In genomic region chr7:72550454-72550853, GRCh38 we compare ENCODE assay signal across 3 cellular contexts.
A peak's percentile ranks its signal among the peaks of the same experiment; 100 is the strongest.
TF ChIP-seq lines count a peak whose summit lies in the region.

No MANE protein-coding gene starts in this region.

TF ChIP-seq in HCT116, 20 proteins besides CTCF, POLR2A, EP300 and RAD21:
- TF ChIP-seq MAX (IDR thresholded peaks at IDR 0.05) (peak; percentile 40; the same call in 1 of the 2 replicates), YY1 (IDR thresholded peaks at IDR 0.05; ENCODE audit: extremely low read depth, insufficient replicate concordance, low read depth, low read length) (peak; percentile 64)

TF ChIP-seq in WTC11, 78 proteins besides CTCF, POLR2A, EP300 and RAD21:
- TF ChIP-seq ATF3 (CRISPR knock-in tag; conservative IDR thresholded peaks at IDR 0.05): peak; percentile 82
TF ChIP-seq in WTC11: peak in this region for 1; not testable (repeated sequence) for 77.

TF ChIP-seq in H1, 55 proteins besides CTCF, POLR2A, EP300 and RAD21:
- TF ChIP-seq MAX (IDR thresholded peaks at IDR 0.05): peak; percentile 49; the same call in 1 of the 2 replicates
- TF ChIP-seq YY1 (IDR thresholded peaks at IDR 0.05; ENCODE audit: low read depth, low read length): peak; percentile 88
TF ChIP-seq in H1: peak in this region for 2; not testable (repeated sequence) for 53.
